ENCODE assay signal across 1 cellular context in the genomic region with DNA sequence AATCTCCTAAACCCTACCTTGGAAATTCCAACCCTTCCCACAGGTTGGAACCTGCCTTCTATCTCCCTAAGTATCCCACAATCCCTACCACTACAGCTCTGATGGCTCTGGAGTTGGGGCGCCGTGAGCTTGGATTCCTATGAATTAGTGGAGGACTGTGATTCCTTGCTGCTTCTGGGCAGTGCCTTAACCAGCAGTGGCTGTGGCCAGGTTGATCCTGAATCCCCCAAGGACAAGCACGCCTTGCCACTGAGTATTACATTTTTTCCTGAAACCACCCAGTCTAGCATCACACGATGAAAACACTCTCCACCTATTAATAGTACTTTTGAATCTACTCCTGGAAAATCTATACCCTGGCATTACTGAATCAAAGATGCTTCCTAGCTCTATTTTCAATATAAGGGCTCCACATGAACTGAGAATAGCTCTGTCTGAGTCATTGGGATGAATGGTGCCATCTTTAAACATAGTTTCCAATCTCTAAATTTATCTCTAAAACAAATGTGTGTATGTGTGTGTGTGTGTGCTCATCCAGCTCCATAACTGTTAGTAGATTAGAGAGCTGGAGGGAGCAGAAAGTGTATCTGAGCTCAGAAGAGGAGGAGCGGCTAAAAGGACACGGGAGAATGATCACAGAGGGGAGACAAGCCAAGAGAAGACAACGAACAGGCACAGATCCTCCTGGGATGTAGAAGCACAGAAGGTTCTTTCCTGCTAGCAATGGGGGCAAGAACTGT.
TF ChIP-seq lines count a peak whose summit lies in the region.

No MANE protein-coding gene starts in this region.

TF ChIP-seq in GM23338, 12 proteins besides CTCF, POLR2A, EP300 and RAD21:
- TF ChIP-seq, protein P1, sequence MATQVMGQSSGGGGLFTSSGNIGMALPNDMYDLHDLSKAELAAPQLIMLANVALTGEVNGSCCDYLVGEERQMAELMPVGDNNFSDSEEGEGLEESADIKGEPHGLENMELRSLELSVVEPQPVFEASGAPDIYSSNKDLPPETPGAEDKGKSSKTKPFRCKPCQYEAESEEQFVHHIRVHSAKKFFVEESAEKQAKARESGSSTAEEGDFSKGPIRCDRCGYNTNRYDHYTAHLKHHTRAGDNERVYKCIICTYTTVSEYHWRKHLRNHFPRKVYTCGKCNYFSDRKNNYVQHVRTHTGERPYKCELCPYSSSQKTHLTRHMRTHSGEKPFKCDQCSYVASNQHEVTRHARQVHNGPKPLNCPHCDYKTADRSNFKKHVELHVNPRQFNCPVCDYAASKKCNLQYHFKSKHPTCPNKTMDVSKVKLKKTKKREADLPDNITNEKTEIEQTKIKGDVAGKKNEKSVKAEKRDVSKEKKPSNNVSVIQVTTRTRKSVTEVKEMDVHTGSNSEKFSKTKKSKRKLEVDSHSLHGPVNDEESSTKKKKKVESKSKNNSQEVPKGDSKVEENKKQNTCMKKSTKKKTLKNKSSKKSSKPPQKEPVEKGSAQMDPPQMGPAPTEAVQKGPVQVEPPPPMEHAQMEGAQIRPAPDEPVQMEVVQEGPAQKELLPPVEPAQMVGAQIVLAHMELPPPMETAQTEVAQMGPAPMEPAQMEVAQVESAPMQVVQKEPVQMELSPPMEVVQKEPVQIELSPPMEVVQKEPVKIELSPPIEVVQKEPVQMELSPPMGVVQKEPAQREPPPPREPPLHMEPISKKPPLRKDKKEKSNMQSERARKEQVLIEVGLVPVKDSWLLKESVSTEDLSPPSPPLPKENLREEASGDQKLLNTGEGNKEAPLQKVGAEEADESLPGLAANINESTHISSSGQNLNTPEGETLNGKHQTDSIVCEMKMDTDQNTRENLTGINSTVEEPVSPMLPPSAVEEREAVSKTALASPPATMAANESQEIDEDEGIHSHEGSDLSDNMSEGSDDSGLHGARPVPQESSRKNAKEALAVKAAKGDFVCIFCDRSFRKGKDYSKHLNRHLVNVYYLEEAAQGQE (IDR thresholded peaks at IDR 0.05; ENCODE audit: unreplicated experiment), result no peak
- TF ChIP-seq, protein P2, sequence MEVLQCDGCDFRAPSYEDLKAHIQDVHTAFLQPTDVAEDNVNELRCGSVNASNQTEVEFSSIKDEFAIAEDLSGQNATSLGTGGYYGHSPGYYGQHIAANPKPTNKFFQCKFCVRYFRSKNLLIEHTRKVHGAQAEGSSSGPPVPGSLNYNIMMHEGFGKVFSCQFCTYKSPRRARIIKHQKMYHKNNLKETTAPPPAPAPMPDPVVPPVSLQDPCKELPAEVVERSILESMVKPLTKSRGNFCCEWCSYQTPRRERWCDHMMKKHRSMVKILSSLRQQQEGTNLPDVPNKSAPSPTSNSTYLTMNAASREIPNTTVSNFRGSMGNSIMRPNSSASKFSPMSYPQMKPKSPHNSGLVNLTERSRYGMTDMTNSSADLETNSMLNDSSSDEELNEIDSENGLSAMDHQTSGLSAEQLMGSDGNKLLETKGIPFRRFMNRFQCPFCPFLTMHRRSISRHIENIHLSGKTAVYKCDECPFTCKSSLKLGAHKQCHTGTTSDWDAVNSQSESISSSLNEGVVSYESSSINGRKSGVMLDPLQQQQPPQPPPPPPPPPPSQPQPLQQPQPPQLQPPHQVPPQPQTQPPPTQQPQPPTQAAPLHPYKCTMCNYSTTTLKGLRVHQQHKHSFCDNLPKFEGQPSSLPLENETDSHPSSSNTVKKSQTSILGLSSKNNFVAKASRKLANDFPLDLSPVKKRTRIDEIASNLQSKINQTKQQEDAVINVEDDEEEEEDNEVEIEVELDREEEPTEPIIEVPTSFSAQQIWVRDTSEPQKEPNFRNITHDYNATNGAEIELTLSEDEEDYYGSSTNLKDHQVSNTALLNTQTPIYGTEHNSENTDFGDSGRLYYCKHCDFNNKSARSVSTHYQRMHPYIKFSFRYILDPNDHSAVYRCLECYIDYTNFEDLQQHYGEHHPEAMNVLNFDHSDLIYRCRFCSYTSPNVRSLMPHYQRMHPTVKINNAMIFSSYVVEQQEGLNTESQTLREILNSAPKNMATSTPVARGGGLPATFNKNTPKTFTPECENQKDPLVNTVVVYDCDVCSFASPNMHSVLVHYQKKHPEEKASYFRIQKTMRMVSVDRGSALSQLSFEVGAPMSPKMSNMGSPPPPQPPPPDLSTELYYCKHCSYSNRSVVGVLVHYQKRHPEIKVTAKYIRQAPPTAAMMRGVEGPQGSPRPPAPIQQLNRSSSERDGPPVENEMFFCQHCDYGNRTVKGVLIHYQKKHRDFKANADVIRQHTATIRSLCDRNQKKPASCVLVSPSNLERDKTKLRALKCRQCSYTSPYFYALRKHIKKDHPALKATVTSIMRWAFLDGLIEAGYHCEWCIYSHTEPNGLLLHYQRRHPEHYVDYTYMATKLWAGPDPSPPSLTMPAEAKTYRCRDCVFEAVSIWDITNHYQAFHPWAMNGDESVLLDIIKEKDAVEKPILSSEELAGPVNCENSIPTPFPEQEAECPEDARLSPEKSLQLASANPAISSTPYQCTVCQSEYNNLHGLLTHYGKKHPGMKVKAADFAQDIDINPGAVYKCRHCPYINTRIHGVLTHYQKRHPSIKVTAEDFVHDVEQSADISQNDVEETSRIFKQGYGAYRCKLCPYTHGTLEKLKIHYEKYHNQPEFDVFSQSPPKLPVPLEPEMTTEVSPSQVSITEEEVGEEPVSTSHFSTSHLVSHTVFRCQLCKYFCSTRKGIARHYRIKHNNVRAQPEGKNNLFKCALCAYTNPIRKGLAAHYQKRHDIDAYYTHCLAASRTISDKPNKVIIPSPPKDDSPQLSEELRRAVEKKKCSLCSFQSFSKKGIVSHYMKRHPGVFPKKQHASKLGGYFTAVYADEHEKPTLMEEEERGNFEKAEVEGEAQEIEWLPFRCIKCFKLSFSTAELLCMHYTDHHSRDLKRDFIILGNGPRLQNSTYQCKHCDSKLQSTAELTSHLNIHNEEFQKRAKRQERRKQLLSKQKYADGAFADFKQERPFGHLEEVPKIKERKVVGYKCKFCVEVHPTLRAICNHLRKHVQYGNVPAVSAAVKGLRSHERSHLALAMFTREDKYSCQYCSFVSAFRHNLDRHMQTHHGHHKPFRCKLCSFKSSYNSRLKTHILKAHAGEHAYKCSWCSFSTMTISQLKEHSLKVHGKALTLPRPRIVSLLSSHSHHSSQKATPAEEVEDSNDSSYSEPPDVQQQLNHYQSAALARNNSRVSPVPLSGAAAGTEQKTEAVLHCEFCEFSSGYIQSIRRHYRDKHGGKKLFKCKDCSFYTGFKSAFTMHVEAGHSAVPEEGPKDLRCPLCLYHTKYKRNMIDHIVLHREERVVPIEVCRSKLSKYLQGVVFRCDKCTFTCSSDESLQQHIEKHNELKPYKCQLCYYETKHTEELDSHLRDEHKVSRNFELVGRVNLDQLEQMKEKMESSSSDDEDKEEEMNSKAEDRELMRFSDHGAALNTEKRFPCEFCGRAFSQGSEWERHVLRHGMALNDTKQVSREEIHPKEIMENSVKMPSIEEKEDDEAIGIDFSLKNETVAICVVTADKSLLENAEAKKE (CRISPR knock-in tag; IDR thresholded peaks at IDR 0.05), result no peak
- no peak for TF ChIP-seq JUNB (IDR thresholded peaks at IDR 0.05; ENCODE audit: unreplicated experiment)
- no peak for TF ChIP-seq EZH2phosphoT487 (IDR thresholded peaks at IDR 0.05; ENCODE audit: unreplicated experiment)
- no peak for TF ChIP-seq POLR2AphosphoS5 (IDR thresholded peaks at IDR 0.05; ENCODE audit: low read depth)
- no peak for TF ChIP-seq ZNF114 (CRISPR knock-in tag; IDR thresholded peaks at IDR 0.05)
- TF ChIP-seq, protein P3, sequence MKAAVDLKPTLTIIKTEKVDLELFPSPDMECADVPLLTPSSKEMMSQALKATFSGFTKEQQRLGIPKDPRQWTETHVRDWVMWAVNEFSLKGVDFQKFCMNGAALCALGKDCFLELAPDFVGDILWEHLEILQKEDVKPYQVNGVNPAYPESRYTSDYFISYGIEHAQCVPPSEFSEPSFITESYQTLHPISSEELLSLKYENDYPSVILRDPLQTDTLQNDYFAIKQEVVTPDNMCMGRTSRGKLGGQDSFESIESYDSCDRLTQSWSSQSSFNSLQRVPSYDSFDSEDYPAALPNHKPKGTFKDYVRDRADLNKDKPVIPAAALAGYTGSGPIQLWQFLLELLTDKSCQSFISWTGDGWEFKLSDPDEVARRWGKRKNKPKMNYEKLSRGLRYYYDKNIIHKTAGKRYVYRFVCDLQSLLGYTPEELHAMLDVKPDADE (IDR thresholded peaks at IDR 0.05), result no peak
- no peak for TF ChIP-seq ZNF331 (CRISPR knock-in tag; IDR thresholded peaks at IDR 0.05; ENCODE audit: low read depth)
- TF ChIP-seq CREB1 (CRISPR knock-in tag; IDR thresholded peaks at IDR 0.05; ENCODE audit: low read depth), result no peak
- TF ChIP-seq NANOG (IDR thresholded peaks at IDR 0.05; ENCODE audit: borderline replicate concordance), result no peak
- TF ChIP-seq EZH2 (IDR thresholded peaks at IDR 0.05; ENCODE audit: low read depth, unreplicated experiment), result no peak
- no peak for TF ChIP-seq STAT1 (IDR thresholded peaks at IDR 0.05; ENCODE audit: unreplicated experiment)
